ENCODE assay signal across 31 cellular contexts in genomic region chr17:521561-522325, GRCh38.
A peak's percentile ranks its signal among the peaks of the same experiment; 100 is the strongest.
DNase-seq lines count a peak whose midpoint lies in the region; ATAC-seq lines count a peak whose summit lies in the region.
"Had no signal": no experiment of that assay in that cellular context is flagged by ENCODE, and none has a peak within 500 bp of the region (broad histone marks: within the 10 kb centered on the region; RNA-seq: fewer than 3 reads in every experiment).

No MANE protein-coding gene starts in this region.

- no peaks in the 10 kb centered on the region for H3K9me3 ChIP-seq in iPS-18a (ENCODE audit: control insufficient read depth, low read depth, low read length)
- H3K9me3 ChIP-seq: breast epithelium, esophagus squamous epithelium, thoracic aorta had no signal

- peaks cover 18% of the 10 kb centered on the region for H3K36me3 Mint-ChIP-seq in activated naive CD8-positive, alpha-beta T cell treated with anti-CD3 and anti-CD28 coated beads, Interleukin-2, amount 10 ng/mL, durations not matched to agents 7 days and 5 days
- H3K36me3 Mint-ChIP-seq in activated naive CD8-positive, alpha-beta T cell treated with anti-CD3 and anti-CD28 coated beads for 36 hours: peaks cover 14% of the 10 kb centered on the region

- no peak for ATAC-seq in activated naive CD8-positive, alpha-beta T cell treated with anti-CD3 and anti-CD28 coated beads, Interleukin-2, amount 10 ng/mL, durations not matched to agents 7 days and 5 days (ENCODE audit: low read depth)
- no peak for ATAC-seq in HG02884 (IDR thresholded peaks at IDR 0.05; ENCODE audit: unreplicated experiment)
- ATAC-seq: activated CD8-positive, alpha-beta T cell treated with anti-CD3 and anti-CD28 coated beads for 36 hours; CD8-positive, alpha-beta T cell; effector memory CD8-positive, alpha-beta T cell; GM12878 had no signal

- peak overlapping the region; percentile 1 for H3K9ac ChIP-seq in iPS-18a (ENCODE audit: low read length)
- H3K9ac ChIP-seq: GM23248 had no signal

- DNase-seq in activated naive CD8-positive, alpha-beta T cell treated with anti-CD3 and anti-CD28 coated beads, Interleukin-2, amount 10 ng/mL, durations not matched to agents 7 days and 5 days: no peak
- DNase-seq in activated naive CD8-positive, alpha-beta T cell treated with anti-CD3 and anti-CD28 coated beads for 36 hours: no peak
- no peak for DNase-seq in cardiac septum (ENCODE audit: low spot score)
- no peak for DNase-seq in activated CD4-positive, alpha-beta T cell treated with anti-CD3 and anti-CD28 coated beads, Interleukin-2, amount 50 U/mL, for 48 hours
- no peak for DNase-seq in central memory CD4-positive, alpha-beta T cell
- DNase-seq: 8988T; activated CD4-positive, CD25-positive, alpha-beta regulatory T cell treated with anti-CD3 and anti-CD28 coated beads, Interleukin-2, amount 50 U/mL, for 72 hours; activated CD8-positive, alpha-beta T cell treated with anti-CD3 and anti-CD28 coated beads for 36 hours; activated effector memory CD4-positive, alpha-beta T cell treated with Interleukin-2 at 50 U/mL for 16 hours; CD8-positive, alpha-beta T cell; effector memory CD8-positive, alpha-beta T cell; EL; esophagus squamous epithelium; GM23248; hippocampal formation; immature natural killer cell; NCI-H1092; NCI-H187; occipital lobe; SHP77 had no signal

- H3K4me1 ChIP-seq in iPS-18a (ENCODE audit: control insufficient read depth, low read depth, low read length): peaks cover 21% of the 10 kb centered on the region
- H3K4me1 ChIP-seq: breast epithelium, esophagus squamous epithelium had no signal

- H3K27ac ChIP-seq in angular gyrus (ENCODE audit: low read depth, low read length): peak overlapping the region; percentile 14
- no peak overlapping the region for H3K27ac ChIP-seq in iPS-18a (ENCODE audit: low read length)
- H3K27ac ChIP-seq: breast epithelium, coronary artery, esophagus squamous epithelium, GM23248, skin epidermis, thoracic aorta had no signal

- H3K27me3 ChIP-seq in iPS-18a (ENCODE audit: control insufficient read depth, insufficient read depth, low read length): no peaks in the 10 kb centered on the region
- H3K27me3 ChIP-seq: breast epithelium, esophagus squamous epithelium had no signal

- POLR2A ChIA-PET in activated naive CD8-positive, alpha-beta T cell treated with anti-CD3 and anti-CD28 coated beads, Interleukin-2, amount 10 ng/mL, durations not matched to agents 7 days and 5 days (lab: Charles Lee): no interaction called here

- intact Hi-C loops in cardiac septum (cut with DNase I): loop anchor here (5.0 kb wide), 1 partner anchor 41 kb away; no protein-coding TSS in a partner anchor

- no peaks in the 10 kb centered on the region for H3K9me3 Mint-ChIP-seq in activated naive CD8-positive, alpha-beta T cell treated with anti-CD3 and anti-CD28 coated beads, Interleukin-2, amount 10 ng/mL, durations not matched to agents 7 days and 5 days
- H3K9me3 Mint-ChIP-seq in activated naive CD8-positive, alpha-beta T cell treated with anti-CD3 and anti-CD28 coated beads for 36 hours: no peaks in the 10 kb centered on the region
- H3K9me3 Mint-ChIP-seq: activated CD8-positive, alpha-beta T cell treated with anti-CD3 and anti-CD28 coated beads for 36 hours; CD8-positive, alpha-beta T cell; effector memory CD8-positive, alpha-beta T cell; IgD-negative memory B cell; stimulated activated naive CD8-positive, alpha-beta T cell treated with anti-CD3 and anti-CD28 coated beads, Interleukin-15, Interleukin-2, amounts not matched to agents 100 ng/mL and 50 ng/mL, for 24 hours had no signal

- H3K4me3 Mint-ChIP-seq in activated naive CD8-positive, alpha-beta T cell treated with anti-CD3 and anti-CD28 coated beads, Interleukin-2, amount 10 ng/mL, durations not matched to agents 7 days and 5 days: no peak overlapping the region
- no peak overlapping the region for H3K4me3 Mint-ChIP-seq in activated naive CD8-positive, alpha-beta T cell treated with anti-CD3 and anti-CD28 coated beads for 36 hours
- H3K4me3 Mint-ChIP-seq: activated CD8-positive, alpha-beta T cell treated with anti-CD3 and anti-CD28 coated beads for 36 hours; activated naive CD8-positive, alpha-beta T cell; CD8-positive, alpha-beta T cell; effector memory CD8-positive, alpha-beta T cell; immature natural killer cell; stimulated activated naive CD8-positive, alpha-beta T cell treated with anti-CD3 and anti-CD28 coated beads, Interleukin-15, Interleukin-2, amounts not matched to agents 100 ng/mL and 50 ng/mL, for 24 hours had no signal

- no peaks in the 10 kb centered on the region for H3K27me3 Mint-ChIP-seq in activated naive CD8-positive, alpha-beta T cell treated with anti-CD3 and anti-CD28 coated beads, Interleukin-2, amount 10 ng/mL, durations not matched to agents 7 days and 5 days
- no peaks in the 10 kb centered on the region for H3K27me3 Mint-ChIP-seq in activated naive CD8-positive, alpha-beta T cell treated with anti-CD3 and anti-CD28 coated beads for 36 hours
- H3K27me3 Mint-ChIP-seq: activated CD8-positive, alpha-beta T cell treated with anti-CD3 and anti-CD28 coated beads for 36 hours; activated naive CD8-positive, alpha-beta T cell; effector memory CD8-positive, alpha-beta T cell; IgD-negative memory B cell; stimulated activated naive CD8-positive, alpha-beta T cell treated with anti-CD3 and anti-CD28 coated beads, Interleukin-15, Interleukin-2, amounts not matched to agents 100 ng/mL and 50 ng/mL, for 24 hours had no signal

- H3K4me3 ChIP-seq in iPS-18a (ENCODE audit: low read length): no peak overlapping the region
- H3K4me3 ChIP-seq: breast epithelium, coronary artery, esophagus squamous epithelium, GM12878, GM23248, skin epidermis, thoracic aorta had no signal

- H3K36me3 ChIP-seq in iPS-18a (ENCODE audit: control insufficient read depth, low read depth, low read length): no peaks in the 10 kb centered on the region

- H3K4me1 Mint-ChIP-seq in activated naive CD8-positive, alpha-beta T cell treated with anti-CD3 and anti-CD28 coated beads, Interleukin-2, amount 10 ng/mL, durations not matched to agents 7 days and 5 days: peaks cover 11% of the 10 kb centered on the region
- H3K4me1 Mint-ChIP-seq in activated naive CD8-positive, alpha-beta T cell treated with anti-CD3 and anti-CD28 coated beads for 36 hours: no peaks in the 10 kb centered on the region

- H3K27ac Mint-ChIP-seq in activated naive CD8-positive, alpha-beta T cell treated with anti-CD3 and anti-CD28 coated beads, Interleukin-2, amount 10 ng/mL, durations not matched to agents 7 days and 5 days: peak overlapping the region; percentile 30
- no peak overlapping the region for H3K27ac Mint-ChIP-seq in activated naive CD8-positive, alpha-beta T cell treated with anti-CD3 and anti-CD28 coated beads for 36 hours
- H3K27ac Mint-ChIP-seq: activated CD8-positive, alpha-beta T cell treated with anti-CD3 and anti-CD28 coated beads for 36 hours; activated naive CD8-positive, alpha-beta T cell; CD8-positive, alpha-beta T cell; IgD-negative memory B cell; stimulated activated naive CD8-positive, alpha-beta T cell treated with anti-CD3 and anti-CD28 coated beads, Interleukin-15, Interleukin-2, amounts not matched to agents 100 ng/mL and 50 ng/mL, for 24 hours had no signal
